Comparison of ENCODE assay signal across 32 cellular contexts in genomic region chr2:105489168-105489878, GRCh38.
A peak's percentile ranks its signal among the peaks of the same experiment; 100 is the strongest.
DNase-seq lines count a peak whose midpoint lies in the region; ATAC-seq, FAIRE-seq and TF ChIP-seq lines count a peak whose summit lies in the region.
"Had no signal": no experiment of that assay in that cellular context is flagged by ENCODE, and none has a peak within 500 bp of the region (broad histone marks: within the 10 kb centered on the region; RNA-seq: fewer than 3 reads in every experiment).

No MANE protein-coding gene starts in this region.

- H3K27me3 ChIP-seq in A673 (replicated peaks; ENCODE audit: insufficient read depth, low read depth, low read length, poor library complexity) (no peaks in the 10 kb centered on the region), MG63 (no peaks in the 10 kb centered on the region), pancreas (no peaks in the 10 kb centered on the region)
- H3K27me3 ChIP-seq: BE2C, Peyer's patch had no signal

- peak; percentile 31 to 75 (median 53) for ATAC-seq in pancreas
- ATAC-seq: activated naive CD4-positive, alpha-beta T cell treated with anti-CD3 and anti-CD28 coated beads, Interleukin-2, amount 50 U/mL, for 72 hours; CD8-positive, alpha-beta T cell; effector memory CD8-positive, alpha-beta T cell; natural killer cell had no signal

- no peak overlapping the region for H3K4me3 Mint-ChIP-seq in glutamatergic neuron (ENCODE audit: unreplicated experiment)
- H3K4me3 Mint-ChIP-seq: CD8-positive, alpha-beta T cell; effector memory CD8-positive, alpha-beta T cell; natural killer cell; stimulated activated naive CD8-positive, alpha-beta T cell treated with anti-CD3 and anti-CD28 coated beads, Interleukin-15, Interleukin-2, amounts not matched to agents 100 ng/mL and 50 ng/mL, for 24 hours had no signal

- H3K4me3 ChIP-seq in A673 (ENCODE audit: low read depth, low read length, poor library complexity, severe bottlenecking) (no peak overlapping the region), MG63 (no peak overlapping the region), pancreas (no peak overlapping the region)
- H3K4me3 ChIP-seq: Peyer's patch, thoracic aorta had no signal

- H3K36me3 ChIP-seq in A673 (ENCODE audit: insufficient read depth, low read length, poor library complexity, severe bottlenecking), result no peaks in the 10 kb centered on the region
- H3K36me3 ChIP-seq in MG63, result no peaks in the 10 kb centered on the region
- no peaks in the 10 kb centered on the region for H3K36me3 ChIP-seq in pancreas
- H3K36me3 ChIP-seq: BE2C, Peyer's patch, thoracic aorta had no signal

- FAIRE-seq in pancreas (lab: Jason Lieb, UNC), result no peak
- FAIRE-seq: GM18507, keratinocyte, urothelium cell line had no signal

- DNase-seq in A673 (ENCODE audit: low spot score) (peak; percentile 22), MG63 (peak; percentile 27), glutamatergic neuron (no peak), pancreas (no peak), NCI-H1930 (lab: John Stamatoyannopoulos, UW) (no peak), iPS-NIHi7 (ENCODE audit: extremely low spot score) (no peak)
- DNase-seq in activated CD8-positive, alpha-beta memory T cell treated with anti-CD3 and anti-CD28 coated beads, Interleukin-2, amount 50 U/mL, for 4 hours, result no peak
- DNase-seq: activated CD4-positive, alpha-beta T cell treated with anti-CD3 and anti-CD28 coated beads for 4 hours; activated effector memory CD4-positive, alpha-beta T cell treated with Interleukin-2 at 50 U/mL for 16 hours; activated T-cell treated with anti-CD3 and anti-CD28 coated beads, Interleukin-2, amount 50 U/mL, for 1 hour; BE2C; caudate nucleus; CD8-positive, alpha-beta T cell; cortex of kidney; effector memory CD8-positive, alpha-beta T cell; erythroblast; GOT3; Kasumi-1; natural killer cell; NCI-H1436 treated with DMSO at 0.1 percent for 48 hours; NCI-H2107; occipital lobe; Peyer's patch; stimulated activated CD8-positive, alpha-beta memory T cell treated with anti-CD3 and anti-CD28 coated beads, Interleukin-4, amount 100 ng/mL, for 48 hours; SW 1271 had no signal

- H3K9me3 ChIP-seq in A673 (ENCODE audit: low read depth, low read length, poor library complexity, severe bottlenecking) (no peaks in the 10 kb centered on the region), MG63 (no peaks in the 10 kb centered on the region; the same call in 1 of the 2 replicates), pancreas (no peaks in the 10 kb centered on the region)
- H3K9me3 ChIP-seq: BE2C, Peyer's patch had no signal

- POLR2A ChIA-PET in A673 (lab: Charles Lee; ENCODE audit: low non-redundant PET), result no interaction called here

- peaks cover 7% of the 10 kb centered on the region for H3K9me3 Mint-ChIP-seq in glutamatergic neuron (ENCODE audit: unreplicated experiment)

- peak overlapping the region; percentile 38 for H3K27ac Mint-ChIP-seq in glutamatergic neuron (ENCODE audit: unreplicated experiment)
- H3K27ac Mint-ChIP-seq: activated naive CD4-positive, alpha-beta T cell treated with anti-CD3 and anti-CD28 coated beads, Interleukin-2, amount 50 U/mL, for 72 hours; CD8-positive, alpha-beta T cell; effector memory CD8-positive, alpha-beta T cell; natural killer cell; stimulated activated naive CD8-positive, alpha-beta T cell treated with anti-CD3 and anti-CD28 coated beads, Interleukin-15, Interleukin-2, amounts not matched to agents 100 ng/mL and 50 ng/mL, for 24 hours had no signal

- H3K36me3 Mint-ChIP-seq in glutamatergic neuron (ENCODE audit: unreplicated experiment), result peaks cover 25% of the 10 kb centered on the region
- H3K36me3 Mint-ChIP-seq: CD8-positive, alpha-beta T cell had no signal

- no peaks in the 10 kb centered on the region for H3K4me1 ChIP-seq in A673 (ENCODE audit: insufficient read depth, low read length, poor library complexity, severe bottlenecking)
- H3K4me1 ChIP-seq in pancreas, result peaks cover 6 to 12% (median 10%) of the 10 kb centered on the region in 3 donors
- H3K4me1 ChIP-seq: BE2C, Peyer's patch had no signal

- peaks cover 2% of the 10 kb centered on the region for H3K27me3 Mint-ChIP-seq in glutamatergic neuron (ENCODE audit: unreplicated experiment)

- no TSS peak for BruUV-seq in A673 (replicated peaks; lab: Mats Ljungman, UMichigan)

- CTCF ChIA-PET in A673 (lab: Charles Lee), result no interaction called here

- intact Hi-C loops in A673 (cut with micrococcal nuclease; ENCODE audit: unreplicated experiment), result no loop called here
- intact Hi-C loops in pancreas (cut with DNase I), result no loop called here

- TF ChIP-seq CTCF in A673 (conservative IDR thresholded peaks at IDR 0.05; ENCODE audit: low read depth, low read length), result no peak
- no peak for TF ChIP-seq CTCF in glutamatergic neuron (IDR thresholded peaks at IDR 0.05; ENCODE audit: partially characterized antibody, unreplicated experiment)
- no peak for TF ChIP-seq CTCF in pancreas (IDR thresholded peaks at IDR 0.05)

- 35 to 36% methylated on average over 3 of the region's 3 CpGs for WGBS in pancreas, 2 donors

- no peak overlapping the region for H3K27ac ChIP-seq in A673 (ENCODE audit: low read depth, low read length, poor library complexity, severe bottlenecking)
- peak overlapping the region in 1 of 4 donors; percentile 47 for H3K27ac ChIP-seq in pancreas
- H3K27ac ChIP-seq: HL-60, thoracic aorta had no signal

- H3K4me1 Mint-ChIP-seq in glutamatergic neuron (ENCODE audit: low read depth, unreplicated experiment), result no peaks in the 10 kb centered on the region
- H3K4me1 Mint-ChIP-seq: natural killer cell had no signal

Comparison
In these comparisons a context has a peak if more than half of its experiments do, and no peak if none do; other contexts are left out.
1. DNase-seq: peak in A673 (single experiment) and MG63 (single experiment); none in glutamatergic neuron (single experiment), pancreas (0 of 6), NCI-H1930 (0 of 2), iPS-NIHi7 (single experiment) and activated CD8-positive, alpha-beta memory T cell treated with anti-CD3 and anti-CD28 coated beads, Interleukin-2, amount 50 U/mL, for 4 hours (single experiment).